Comparison of ENCODE assay signal across 29 cellular contexts in genomic region chr6:44788387-44788981, GRCh38.
DNase-seq lines count a peak whose midpoint lies in the region; ATAC-seq and TF ChIP-seq lines count a peak whose summit lies in the region.
"Had no signal": no experiment of that assay in that cellular context is flagged by ENCODE, and none has a peak within 500 bp of the region (broad histone marks: within the 10 kb centered on the region; RNA-seq: fewer than 3 reads in every experiment).

No MANE protein-coding gene starts in this region.

- TF ChIP-seq CTCF in GM23338 (conservative IDR thresholded peaks at IDR 0.05; ENCODE audit: low read depth in 2 of 2) (no peak), osteoblast (IDR thresholded peaks at IDR 0.05; ENCODE audit: extremely low read depth, low read depth, low read length) (no peak), mammary epithelial cell (conservative IDR thresholded peaks at IDR 0.05 in 1 of 2, IDR thresholded peaks at IDR 0.05 in 1 of 2; ENCODE audit: extremely low read depth in 1 of 2, insufficient read depth in 1 of 2, low read depth in 1 of 2, low read length in 2 of 2) (no peak), Calu3 (IDR thresholded peaks at IDR 0.05; ENCODE audit: unreplicated experiment) (no peak)

- no peaks in the 10 kb centered on the region for H3K27me3 ChIP-seq in GM23338 (ENCODE audit: insufficient read depth)
- H3K27me3 ChIP-seq in SJSA1 (replicated peaks) = no peaks in the 10 kb centered on the region
- no peaks in the 10 kb centered on the region for H3K27me3 ChIP-seq in osteoblast (ENCODE audit: insufficient read depth, low read length)
- H3K27me3 ChIP-seq in mammary epithelial cell (ENCODE audit: insufficient read depth, low read length) = no peaks in the 10 kb centered on the region
- H3K27me3 ChIP-seq: ascending aorta, ovary had no signal

- H3K4me1 ChIP-seq in GM23338 (ENCODE audit: insufficient read depth) (no peaks in the 10 kb centered on the region), SJSA1 (replicated peaks) (peaks cover 29% of the 10 kb centered on the region), osteoblast (ENCODE audit: insufficient read depth, low read length) (peaks cover 10% of the 10 kb centered on the region), mammary epithelial cell (ENCODE audit: insufficient read depth, low read length) (peaks cover 6% of the 10 kb centered on the region)
- H3K4me1 ChIP-seq: ascending aorta, Caco-2 had no signal

- no peak overlapping the region for H3K27ac Mint-ChIP-seq in GM23338
- H3K27ac Mint-ChIP-seq in Calu3 (ENCODE audit: unreplicated experiment) = no peak overlapping the region
- H3K27ac Mint-ChIP-seq: activated naive CD4-positive, alpha-beta T cell treated with anti-CD3 and anti-CD28 coated beads, Interleukin-2, amount 50 U/mL, for 24 hours; naive B cell had no signal

- no peak overlapping the region for H3K27ac ChIP-seq in GM23338 (ENCODE audit: low read depth)
- H3K27ac ChIP-seq in SJSA1 = peak overlapping the region; percentile 64
- no peak overlapping the region for H3K27ac ChIP-seq in osteoblast (ENCODE audit: low read depth, low read length)
- no peak overlapping the region for H3K27ac ChIP-seq in mammary epithelial cell (ENCODE audit: insufficient read depth, low read depth, low read length)
- H3K27ac ChIP-seq: ascending aorta, ovary, thoracic aorta had no signal

- H3K36me3 ChIP-seq in GM23338 (ENCODE audit: insufficient read depth) (no peaks in the 10 kb centered on the region), SJSA1 (no peaks in the 10 kb centered on the region), osteoblast (ENCODE audit: insufficient read depth, low read length) (no peaks in the 10 kb centered on the region), mammary epithelial cell (ENCODE audit: insufficient read depth, low read length) (no peaks in the 10 kb centered on the region)
- H3K36me3 ChIP-seq: ascending aorta, ovary, thoracic aorta had no signal

- whole genome bisulfite sequencing in mammary epithelial cell (ENCODE audit: low coverage, missing lambda C conversion rate) = 85% methylated on average over 10 of the region's 10 CpGs

- CTCF ChIA-PET in mammary epithelial cell (lab: Charles Lee; ENCODE audit: low non-redundant PET) = no interaction called here
- CTCF ChIA-PET in Calu3 (lab: Charles Lee) = no interaction called here

- no peak overlapping the region for H3K9ac ChIP-seq in mammary epithelial cell (ENCODE audit: insufficient read depth, low read length)

- BruUV-seq in mammary epithelial cell (replicated peaks; lab: Mats Ljungman, UMichigan) = no TSS peak
- no TSS peak for BruUV-seq in Calu3 (replicated peaks; lab: Mats Ljungman, UMichigan)

- ATAC-seq in GM23338 = no peak
- ATAC-seq: activated T-cell treated with anti-CD3 and anti-CD28 coated beads, Interleukin-2, amount 50 U/mL, for 4 hours; GM12878; left colon had no signal

- H3F3A ChIP-seq in GM23338 (replicated peaks; ENCODE audit: low read depth) = no peaks in the 10 kb centered on the region

- H3K36me3 Mint-ChIP-seq in GM23338 (ENCODE audit: low read depth) = no peaks in the 10 kb centered on the region; the same call in 2 of the 3 replicates
- no peaks in the 10 kb centered on the region for H3K36me3 Mint-ChIP-seq in Calu3 (ENCODE audit: insufficient read depth, unreplicated experiment)
- H3K36me3 Mint-ChIP-seq: naive B cell had no signal

- H3K4me3 Mint-ChIP-seq in GM23338 = no peak overlapping the region
- H3K4me3 Mint-ChIP-seq in Calu3 (ENCODE audit: low read depth, unreplicated experiment) = no peak overlapping the region
- H3K4me3 Mint-ChIP-seq: central memory CD8-positive, alpha-beta T cell; naive B cell had no signal

- intact Hi-C loops in mammary epithelial cell (cut with micrococcal nuclease) = no loop called here
- intact Hi-C loops in Calu3 (cut with micrococcal nuclease; ENCODE audit: unreplicated experiment) = no loop called here

- DNase-seq in GM23338 (ENCODE audit: low spot score) (no peak), SJSA1 (ENCODE audit: low read depth in 1 of 2, low spot score in 2 of 2) (peak; percentile 89 to 92), fibroblast of peridontal ligament (ENCODE audit: extremely low read depth) (peak; percentile 81), osteoblast (ENCODE audit: insufficient read length, low spot score, missing footprints) (peak; percentile 23), mammary epithelial cell (no peak), NCI-H1105 (lab: John Stamatoyannopoulos, UW) (no peak), Calu3 (no peak)
- no peak for DNase-seq in stimulated activated CD4-positive, alpha-beta T cell treated with anti-CD3 and anti-CD28 coated beads, Interleukin-1b, Interleukin-23, amount 100 ng/mL, for 48 hours
- DNase-seq: ACHN; activated CD4-positive, alpha-beta T cell treated with anti-CD3 and anti-CD28 coated beads for 1 hour; activated T-cell treated with anti-CD3 and anti-CD28 coated beads, Interleukin-2, amount 50 U/mL, for 4 hours; C1 segment of cervical spinal cord; Caco-2; H7; head of caudate nucleus; left colon; naive B cell; NCI-H146; NCI-H524; ovary; retina; SIG-M5; stimulated activated CD4-positive, alpha-beta T cell treated with anti-CD3 and anti-CD28 coated beads, Interleukin-4, amount 100 ng/mL, for 24 hours; stimulated activated naive CD4-positive, alpha-beta T cell treated with Interleukin-2 at 50 U/mL for 16 hours had no signal

- no peaks in the 10 kb centered on the region; the same call in 2 of the 3 replicates for H3K9me3 Mint-ChIP-seq in GM23338
- peaks cover 3% of the 10 kb centered on the region for H3K9me3 Mint-ChIP-seq in Calu3 (ENCODE audit: low read depth, unreplicated experiment)
- H3K9me3 Mint-ChIP-seq: central memory CD8-positive, alpha-beta T cell had no signal

- H3K79me2 ChIP-seq in GM23338 (replicated peaks; ENCODE audit: insufficient read depth) (no peaks in the 10 kb centered on the region), osteoblast (ENCODE audit: insufficient read depth, low read length) (no peaks in the 10 kb centered on the region), mammary epithelial cell (ENCODE audit: insufficient read depth, low read length) (no peaks in the 10 kb centered on the region)

- in situ Hi-C loops in mammary epithelial cell (cut with MboI; ENCODE audit: low sequenced_read_pairs in 2 of 2) = no loop called here

- H3K9me2 ChIP-seq in GM23338 (ENCODE audit: insufficient read depth) = 0 out of 2 replicates have a peak, but pooled peaks cover 4% of the 10 kb centered on the region

- H2AFZ ChIP-seq in GM23338 (peak overlapping the region; percentile 52; the same call in 1 of the 2 replicates), osteoblast (ENCODE audit: low read length) (peak overlapping the region; percentile 78), mammary epithelial cell (ENCODE audit: low read depth, low read length) (no peak overlapping the region)

- H3K27me3 Mint-ChIP-seq in GM23338 (ENCODE audit: insufficient read depth, low read depth, poor library complexity) (peaks cover 3% of the 10 kb centered on the region), Calu3 (ENCODE audit: unreplicated experiment) (peaks cover 81% of the 10 kb centered on the region)
- H3K27me3 Mint-ChIP-seq: activated naive CD4-positive, alpha-beta T cell treated with anti-CD3 and anti-CD28 coated beads, Interleukin-2, amount 50 U/mL, for 24 hours had no signal

- H3K4me2 ChIP-seq in GM23338 (no peak overlapping the region), osteoblast (ENCODE audit: insufficient read depth, low read length) (peak overlapping the region; percentile 47), mammary epithelial cell (ENCODE audit: insufficient read depth, low read depth, low read length) (no peak overlapping the region)

- H3K9me3 ChIP-seq in SJSA1 (replicated peaks) (no peaks in the 10 kb centered on the region), osteoblast (ENCODE audit: low read depth, low read length) (no peaks in the 10 kb centered on the region), mammary epithelial cell (replicated peaks; ENCODE audit: insufficient read depth, low read length) (no peaks in the 10 kb centered on the region)
- H3K9me3 ChIP-seq: ascending aorta, Caco-2, ovary, thoracic aorta had no signal

- H4K20me1 ChIP-seq in GM23338 (replicated peaks; ENCODE audit: insufficient read depth) (no peaks in the 10 kb centered on the region), osteoblast (ENCODE audit: insufficient read depth, low read length) (no peaks in the 10 kb centered on the region), mammary epithelial cell (ENCODE audit: insufficient read depth, low read length) (no peaks in the 10 kb centered on the region)

- H3K4me3 ChIP-seq in GM23338 = no peak overlapping the region
- H3K4me3 ChIP-seq in SJSA1 = no peak overlapping the region
- H3K4me3 ChIP-seq in osteoblast (ENCODE audit: insufficient read depth, low read length) = no peak overlapping the region
- H3K4me3 ChIP-seq in mammary epithelial cell (replicated peaks in 1 of 3; ENCODE audit: insufficient read depth in 1 of 3, low read depth in 2 of 3, low read length in 3 of 3) = no peak overlapping the region
- H3K4me3 ChIP-seq: ascending aorta, GM12878, ovary, thoracic aorta had no signal

- dilution Hi-C loops in mammary epithelial cell (cut with HindIII; ENCODE audit: low sequenced_read_pairs) = no loop called here

- H3K4me1 Mint-ChIP-seq in GM23338 (no peaks in the 10 kb centered on the region), Calu3 (ENCODE audit: low read depth, unreplicated experiment) (no peaks in the 10 kb centered on the region)
- H3K4me1 Mint-ChIP-seq: central memory CD8-positive, alpha-beta T cell; naive B cell had no signal

TF ChIP-seq in GM23338, 12 proteins besides CTCF, POLR2A, EP300 and RAD21 (continues in another document):
- TF ChIP-seq ZNF331 (CRISPR knock-in tag; IDR thresholded peaks at IDR 0.05; ENCODE audit: low read depth) (no peak), EZH2 (IDR thresholded peaks at IDR 0.05; ENCODE audit: low read depth, unreplicated experiment) (no peak), EZH2phosphoT487 (IDR thresholded peaks at IDR 0.05; ENCODE audit: unreplicated experiment) (no peak)

Comparison
In these comparisons a context has a peak if more than half of its experiments do, and no peak if none do; other contexts are left out.
1. DNase-seq: peak in SJSA1 (2 of 2), fibroblast of peridontal ligament (single experiment) and osteoblast (single experiment); none in GM23338 (single experiment), mammary epithelial cell (single experiment), stimulated activated CD4-positive, alpha-beta T cell treated with anti-CD3 and anti-CD28 coated beads, Interleukin-1b, Interleukin-23, amount 100 ng/mL, for 48 hours (single experiment), NCI-H1105 (single experiment) and Calu3 (single experiment).